8 cellular contexts compared by ENCODE assay signal in the genomic region with DNA sequence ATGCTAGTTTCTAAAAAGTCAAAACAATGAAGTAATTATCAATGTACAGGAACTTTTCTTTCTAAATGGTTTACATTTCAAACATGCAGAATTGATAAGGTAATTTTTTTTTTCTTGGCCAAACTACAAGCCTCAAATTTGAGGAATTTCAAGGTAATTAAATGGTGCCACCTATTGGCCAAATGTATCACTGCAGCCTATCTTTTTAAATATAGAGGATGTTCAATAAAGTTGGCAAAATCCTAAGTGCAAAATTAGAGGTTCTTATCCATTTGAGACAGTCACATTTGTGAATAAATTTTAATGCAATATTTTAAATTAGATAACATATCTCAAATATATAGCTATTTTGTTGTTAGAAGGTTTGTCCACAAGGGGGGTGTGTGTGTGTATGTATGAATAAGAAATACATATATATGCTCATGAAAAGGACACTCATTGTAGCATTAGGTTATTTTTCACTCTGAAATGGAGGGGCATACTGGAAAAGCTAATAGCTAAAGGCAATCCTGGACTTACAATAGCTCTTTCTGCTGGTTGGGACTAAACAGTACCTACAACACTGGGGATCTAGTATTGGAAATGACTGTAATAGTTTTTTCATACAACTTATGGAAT. TPM values are rescaled to one million over a fixed set of nuclear protein-coding genes. Genes with fewer than 3 reads are reported as not detected.
DNase-seq lines count a peak whose midpoint lies in the region; ATAC-seq and TF ChIP-seq lines count a peak whose summit lies in the region.

No MANE protein-coding gene starts in this region.

- no peak overlapping the region for H3K27ac Mint-ChIP-seq in activated T-helper 2 cell treated with anti-CD3 and anti-CD28 coated beads, Interferon-gamma antibody, Interleukin-2, Interleukin-4, amounts not matched to agents 10 μg/mL and 5 μg/mL and 100 μg/mL, durations not matched to agents 14 hours and 24 hours and 36 hours

- no peaks in the 10 kb centered on the region for H3K9me3 Mint-ChIP-seq in activated T-helper 2 cell treated with anti-CD3 and anti-CD28 coated beads, Interferon-gamma antibody, Interleukin-2, Interleukin-4, amounts not matched to agents 10 μg/mL and 5 μg/mL and 100 μg/mL, durations not matched to agents 14 hours and 24 hours and 36 hours

- H3K36me3 Mint-ChIP-seq in activated T-helper 2 cell treated with anti-CD3 and anti-CD28 coated beads, Interferon-gamma antibody, Interleukin-2, Interleukin-4, amounts not matched to agents 10 μg/mL and 5 μg/mL and 100 μg/mL, durations not matched to agents 14 hours and 24 hours and 36 hours (ENCODE audit: low read depth) = peaks cover 6% of the 10 kb centered on the region

- ATAC-seq in SK-N-SH treated with all-trans-retinoic acid at 6 μM for 48 hours = peak; percentile 43

- no peaks in the 10 kb centered on the region for H3K4me1 Mint-ChIP-seq in activated T-helper 2 cell treated with anti-CD3 and anti-CD28 coated beads, Interferon-gamma antibody, Interleukin-2, Interleukin-4, amounts not matched to agents 10 μg/mL and 5 μg/mL and 100 μg/mL, durations not matched to agents 14 hours and 24 hours and 36 hours (ENCODE audit: low read depth)

- no peak overlapping the region for H3K4me3 ChIP-seq in Jurkat, Clone E6-1 (ENCODE audit: low read length)
- no peak overlapping the region for H3K4me3 ChIP-seq in foreskin fibroblast (ENCODE audit: low read depth in 1 of 2, low read length in 2 of 2)

- intact Hi-C loops in activated T-helper 2 cell treated with anti-CD3 and anti-CD28 coated beads, Interferon-gamma antibody, Interleukin-2, Interleukin-4, amounts not matched to agents 10 μg/mL and 5 μg/mL and 100 μg/mL, durations not matched to agents 14 hours and 24 hours and 36 hours (cut with micrococcal nuclease) = loop anchor here (1.0 to 5.0 kb wide), 3 partner anchors 124 to 544 kb away; no protein-coding TSS in a partner anchor

- no peak overlapping the region for H3K4me3 Mint-ChIP-seq in activated T-helper 2 cell treated with anti-CD3 and anti-CD28 coated beads, Interferon-gamma antibody, Interleukin-2, Interleukin-4, amounts not matched to agents 10 μg/mL and 5 μg/mL and 100 μg/mL, durations not matched to agents 14 hours and 24 hours and 36 hours (ENCODE audit: low read depth)

- peaks cover 5% of the 10 kb centered on the region for H3K27me3 Mint-ChIP-seq in activated T-helper 2 cell treated with anti-CD3 and anti-CD28 coated beads, Interferon-gamma antibody, Interleukin-2, Interleukin-4, amounts not matched to agents 10 μg/mL and 5 μg/mL and 100 μg/mL, durations not matched to agents 14 hours and 24 hours and 36 hours (ENCODE audit: low read depth)

- DNase-seq in activated T-cell treated with anti-CD3 and anti-CD28 coated beads for 24 hours (ENCODE audit: low read depth) (peak; percentile 10), activated T-cell treated with anti-CD3 and anti-CD28 coated beads for 4 hours (no peak), foreskin fibroblast (peak in 1 of 2 donors; percentile 61), retina (peak; percentile 63)
- peak; percentile 26 for DNase-seq in Jurkat, Clone E6-1 (ENCODE audit: low read depth, low spot score)
- no peak for DNase-seq in activated CD4-positive, CD25-positive, alpha-beta regulatory T cell treated with anti-CD3 and anti-CD28 coated beads, Interleukin-2, amount 50 U/mL, for 72 hours
- no peak for DNase-seq in activated T-helper 2 cell treated with anti-CD3 and anti-CD28 coated beads, Interferon-gamma antibody, Interleukin-2, Interleukin-4, amounts not matched to agents 10 μg/mL and 5 μg/mL and 100 μg/mL, durations not matched to agents 14 hours and 24 hours and 36 hours (ENCODE audit: low spot score)

- peak; percentile 60 for TF ChIP-seq CTCF in foreskin fibroblast (IDR thresholded peaks at IDR 0.05; ENCODE audit: low read depth, low read length)

TF ChIP-seq in SK-N-SH treated with all-trans-retinoic acid at 6 μM for 48 hours, 23 proteins besides CTCF, POLR2A, EP300 and RAD21:
- TF ChIP-seq ZNF8 (CRISPR knock-in tag; IDR thresholded peaks at IDR 0.05) (no peak), ZFP30 (CRISPR knock-in tag; IDR thresholded peaks at IDR 0.05) (no peak), TOX (CRISPR knock-in tag; IDR thresholded peaks at IDR 0.05; ENCODE audit: borderline replicate concordance) (no peak)

RNA-seq across cellular contexts. Expression of gene MMADHC, which starts 26.2 kb away (rescaled TPM):
- polyA plus RNA-seq in Jurkat, Clone E6-1 (2012; ENCODE audit: insufficient read depth, insufficient read length) = 154 TPM
- 125 and 126 TPM in 2 replicates for total RNA-seq in activated T-helper 2 cell treated with anti-CD3 and anti-CD28 coated beads, Interferon-gamma antibody, Interleukin-2, Interleukin-4, amounts not matched to agents 10 μg/mL and 5 μg/mL and 100 μg/mL, durations not matched to agents 14 hours and 24 hours and 36 hours

Comparison
In these comparisons a context has a peak if more than half of its experiments do, and no peak if none do; other contexts are left out.
1. DNase-seq: peak in activated T-cell treated with anti-CD3 and anti-CD28 coated beads for 24 hours (single experiment), Jurkat, Clone E6-1 (single experiment) and retina (single experiment); none in activated T-cell treated with anti-CD3 and anti-CD28 coated beads for 4 hours (single experiment), activated CD4-positive, CD25-positive, alpha-beta regulatory T cell treated with anti-CD3 and anti-CD28 coated beads, Interleukin-2, amount 50 U/mL, for 72 hours (single experiment) and activated T-helper 2 cell treated with anti-CD3 and anti-CD28 coated beads, Interferon-gamma antibody, Interleukin-2, Interleukin-4, amounts not matched to agents 10 μg/mL and 5 μg/mL and 100 μg/mL, durations not matched to agents 14 hours and 24 hours and 36 hours (single experiment).